ENCODE assay signal across 15 cellular contexts in the genomic region with DNA sequence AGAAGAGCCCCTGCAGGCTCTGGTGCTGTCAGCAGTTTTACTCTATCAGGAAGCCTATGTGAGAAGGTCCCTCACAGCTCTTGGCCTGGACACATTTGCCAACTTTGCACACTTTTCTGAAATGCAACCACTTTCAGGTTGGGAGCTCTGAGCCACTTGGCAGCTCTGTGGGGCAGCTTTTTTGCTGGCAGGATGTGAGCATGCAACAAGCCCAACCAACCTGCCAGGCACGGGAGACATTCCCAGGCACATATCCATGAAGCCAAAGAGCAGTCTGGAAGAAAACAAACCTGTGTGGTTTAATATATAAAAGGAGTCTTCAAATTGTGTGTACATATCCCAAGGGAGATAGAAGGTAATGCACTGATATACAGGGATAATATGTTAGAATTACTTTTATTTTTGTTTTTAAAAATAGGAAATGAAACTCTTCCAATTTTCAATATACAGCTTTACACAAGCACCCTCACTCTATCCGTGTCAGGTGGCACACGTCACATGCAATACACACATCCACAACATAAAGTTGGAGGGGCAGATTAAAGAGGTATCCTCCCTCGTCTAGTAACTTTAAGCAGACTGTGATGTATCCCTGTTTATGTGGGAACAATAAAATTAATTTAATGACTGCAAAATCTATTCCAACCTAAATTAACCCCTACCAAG.
"Had no signal": no experiment of that assay in that cellular context is flagged by ENCODE, and none has a peak within 500 bp of the region (broad histone marks: within the 10 kb centered on the region; RNA-seq: fewer than 3 reads in every experiment).

No MANE protein-coding gene starts in this region.

- DNase-seq: activated CD4-positive, alpha-beta T cell treated with anti-CD3 and anti-CD28 coated beads for 4 hours; activated naive CD4-positive, alpha-beta T cell treated with anti-CD3 and anti-CD28 coated beads for 36 hours; central memory CD4-positive, alpha-beta T cell; effector memory CD4-positive, alpha-beta T cell; hippocampal formation; occipital lobe; stimulated activated CD4-positive, alpha-beta T cell treated with anti-CD3 and anti-CD28 coated beads, Interleukin-15, amount 100 ng/mL, for 24 hours; stimulated activated CD4-positive, alpha-beta T cell treated with anti-CD3 and anti-CD28 coated beads, Interleukin-4, amount 100 ng/mL, for 4 hours; stomach; T-helper 1 cell; WERI-Rb-1 had no signal

- ATAC-seq: gastroesophageal sphincter; natural killer cell treated with Interleukin-12 subunit alpha and Interleukin-12 subunit beta and Interleukin-15 and Interleukin-18, amount 100 ng/mL, for 72 hours had no signal

- H3K4me1 ChIP-seq: stomach had no signal

- H3K9me3 ChIP-seq: gastroesophageal sphincter, stomach, thoracic aorta had no signal

- H3K4me3 ChIP-seq: gastroesophageal sphincter, stomach, thoracic aorta had no signal

- H3K27ac ChIP-seq: epithelial cell of prostate, gastroesophageal sphincter, stomach, thoracic aorta, WERI-Rb-1 had no signal

- H3K36me3 ChIP-seq: gastroesophageal sphincter, stomach, thoracic aorta, WERI-Rb-1 had no signal
